Comparison of ENCODE assay signal across 19 cellular contexts in genomic region chr10:112210672-112211071, GRCh38.
"Had no signal": no experiment of that assay in that cellular context is flagged by ENCODE, and none has a peak within 500 bp of the region (broad histone marks: within the 10 kb centered on the region; RNA-seq: fewer than 3 reads in every experiment).

No MANE protein-coding gene starts in this region.

- H3K4me1 ChIP-seq: colonic mucosa, lower lobe of right lung, right atrium auricular region, upper lobe of left lung, uterus had no signal

- ATAC-seq: lower lobe of right lung had no signal

- H3K36me3 ChIP-seq: colonic mucosa, heart left ventricle, left ventricle myocardium inferior, lower lobe of right lung, right atrium auricular region, stomach, tibial artery, upper lobe of left lung, uterus had no signal

- DNase-seq: cerebellar nuclear complex; colonic mucosa; dermis blood vessel endothelial cell; heart left ventricle; left cardiac atrium; left ventricle myocardium inferior; lower lobe of right lung; mesenchymal stem cell; naive B cell; posterior cingulate gyrus; small intestine; stimulated activated CD4-positive, alpha-beta T cell treated with anti-CD3 and anti-CD28 coated beads, Interleukin-12 subunit alpha, Interleukin-12 subunit beta, amount 100 ng/mL, for 4 hours; stimulated activated naive CD4-positive, alpha-beta T cell; stomach; tibial artery; upper lobe of left lung; uterus had no signal

- H3K4me1 Mint-ChIP-seq: naive B cell, nephron had no signal

- H3K27ac Mint-ChIP-seq: nephron had no signal

- H3K27ac ChIP-seq: colonic mucosa, lower lobe of right lung, right atrium auricular region, stomach, upper lobe of left lung, uterus had no signal

- H3K36me3 Mint-ChIP-seq: naive B cell had no signal

- H3K4me3 ChIP-seq: colonic mucosa, heart left ventricle, left ventricle myocardium inferior, lower lobe of right lung, right atrium auricular region, stomach, tibial artery, upper lobe of left lung, uterus had no signal

- H3K4me3 Mint-ChIP-seq: naive B cell, nephron had no signal

- H3K9me3 ChIP-seq: colonic mucosa, heart left ventricle, left ventricle myocardium inferior, lower lobe of right lung, right atrium auricular region, stomach, tibial artery, upper lobe of left lung, uterus had no signal

- H3K27me3 ChIP-seq: colonic mucosa, right atrium auricular region, tibial artery, upper lobe of left lung, uterus had no signal
